Comparison of ENCODE assay signal across 8 cellular contexts in the genomic region with DNA sequence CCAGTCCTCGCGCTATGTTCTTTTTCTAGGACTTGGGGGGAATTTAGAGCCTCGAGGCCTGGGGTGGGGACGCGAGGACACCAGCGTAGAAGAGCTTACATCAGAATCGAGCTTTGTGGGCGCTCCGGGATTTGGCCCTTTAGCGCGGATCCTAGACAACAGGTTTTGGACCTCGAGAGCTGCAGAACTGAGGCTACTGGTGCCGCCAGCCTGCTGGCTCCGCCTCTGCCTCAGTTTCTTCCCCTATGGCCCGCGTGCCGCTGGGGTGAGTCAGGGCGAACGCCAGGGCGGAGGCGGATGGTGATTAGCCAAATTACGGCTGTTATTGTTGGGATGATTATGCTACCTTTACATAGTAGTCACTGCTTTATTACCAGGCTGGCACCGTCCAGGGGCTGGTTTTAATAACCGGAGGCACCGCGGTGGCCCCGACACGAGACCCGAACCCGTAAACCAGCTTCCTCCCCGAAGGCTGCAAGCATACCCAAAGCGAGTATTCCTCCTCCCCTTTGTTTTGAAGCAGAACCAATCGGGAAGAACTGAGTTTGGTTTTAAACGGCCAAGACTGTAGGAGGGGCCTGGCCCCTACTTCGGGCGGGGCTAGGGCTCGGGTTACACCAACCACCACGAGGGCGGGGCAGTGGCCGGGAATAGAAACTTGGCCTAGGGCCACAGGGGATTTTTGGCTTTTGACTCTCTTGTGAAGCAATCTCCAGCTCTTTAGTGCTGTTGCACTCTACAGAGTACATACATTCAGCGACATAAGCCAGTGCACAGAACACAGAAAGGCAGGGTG. TPM values are rescaled to one million over a fixed set of nuclear protein-coding genes. Genes with fewer than 3 reads are reported as not detected.
DNase-seq lines count a peak whose midpoint lies in the region; ATAC-seq lines count a peak whose summit lies in the region.

No MANE protein-coding gene starts in this region.

- peak overlapping the region; percentile 79 for H3K27ac ChIP-seq in effector memory CD4-positive, alpha-beta T cell (ENCODE audit: insufficient read depth, low read length, poor library complexity, severe bottlenecking)

- no peaks in the 10 kb centered on the region for H3K9me3 ChIP-seq in effector memory CD4-positive, alpha-beta T cell (ENCODE audit: control insufficient read depth, low read length)

- peaks cover 14% of the 10 kb centered on the region for H3K36me3 ChIP-seq in effector memory CD4-positive, alpha-beta T cell (ENCODE audit: control insufficient read depth, insufficient read depth, low read length)

- H3K27me3 ChIP-seq in effector memory CD4-positive, alpha-beta T cell (replicated peaks; ENCODE audit: control insufficient read depth, insufficient read depth, low read length, poor library complexity, severe bottlenecking) = no peaks in the 10 kb centered on the region

- DNase-seq in COLO829 (ENCODE audit: low spot score) (peak; percentile 99), HT-29 (ENCODE audit: low spot score) (peak; percentile 98), medulla oblongata (ENCODE audit: extremely low spot score) (peak; percentile 96)
- DNase-seq in NK-92 treated with Interleukin-12 subunit alpha and Interleukin-12 subunit beta, amount 100 ng/mL, for 24 hours (lab: John Stamatoyannopoulos, UW) = peak; percentile 88
- DNase-seq in activated CD8-positive, alpha-beta memory T cell treated with anti-CD3 and anti-CD28 coated beads for 4 hours (ENCODE audit: low read depth in 2 of 2) = peak; percentile 69 to 70
- DNase-seq in effector memory CD4-positive, alpha-beta T cell = peak; percentile 85 to 86 (median 85)
- DNase-seq in stimulated activated CD4-positive, alpha-beta T cell treated with anti-CD3 and anti-CD28 coated beads, TNF-alpha, amount 100 ng/mL, for 48 hours (ENCODE audit: low read depth in 3 of 3) = peak; percentile 82 to 88 (median 87)

- ATAC-seq in GM21360 (IDR thresholded peaks at IDR 0.05; ENCODE audit: unreplicated experiment) = peak; percentile 67

- peak overlapping the region; percentile 84 for H3K4me3 ChIP-seq in effector memory CD4-positive, alpha-beta T cell (ENCODE audit: insufficient read depth, low read depth, low read length, poor library complexity, severe bottlenecking)

- H3K4me1 ChIP-seq in effector memory CD4-positive, alpha-beta T cell (ENCODE audit: control insufficient read depth, insufficient read depth, low read length, poor library complexity, severe bottlenecking) = peaks cover 13% of the 10 kb centered on the region

RNA-seq across cellular contexts. Expression of a gene that starts 0.6 kb away (rescaled TPM):
- 71.9 and 83.1 TPM in 2 replicates for total RNA-seq in HT-29 (2014; rRNA removed; shearing (Covaris generic))

RNA-seq across cellular contexts. Expression of a gene that starts 5.9 kb away (rescaled TPM):
- 32.1 and 36.8 TPM in 2 replicates for total RNA-seq in HT-29 (2014; rRNA removed; shearing (Covaris generic))

RNA-seq across cellular contexts. Expression of a gene that starts 15.1 kb away (rescaled TPM):
- not detected in 2 replicates for total RNA-seq in HT-29 (2014; rRNA removed; shearing (Covaris generic))

RNA-seq across cellular contexts. Expression of a gene that starts 53.7 kb away (rescaled TPM):
- total RNA-seq in HT-29 (2014; rRNA removed; shearing (Covaris generic)) = 4.7 and 6.6 TPM in 2 replicates

RNA-seq across cellular contexts. Expression of a gene that starts 53.9 kb away (rescaled TPM):
- total RNA-seq in HT-29 (2014; rRNA removed; shearing (Covaris generic)) = 65.9 and 71.0 TPM in 2 replicates

Comparison
In these comparisons a context has a peak if more than half of its experiments do, and no peak if none do; other contexts are left out.
1. Peak in every context shown above with its lines: DNase-seq, ATAC-seq, H3K4me3 ChIP-seq and H3K27ac ChIP-seq.